In genomic region chrX:22629105-22629725, GRCh38 we compare ENCODE assay signal across 15 cellular contexts.
DNase-seq lines count a peak whose midpoint lies in the region; ATAC-seq and TF ChIP-seq lines count a peak whose summit lies in the region.
"Had no signal": no experiment of that assay in that cellular context is flagged by ENCODE, and none has a peak within 500 bp of the region (broad histone marks: within the 10 kb centered on the region; RNA-seq: fewer than 3 reads in every experiment).

No MANE protein-coding gene starts in this region.

- H3K9me3 ChIP-seq in BE2C = no peaks in the 10 kb centered on the region
- no peaks in the 10 kb centered on the region for H3K9me3 ChIP-seq in MG63
- H3K9me3 ChIP-seq in muscle layer of duodenum (ENCODE audit: control insufficient read depth in 1 of 2, low read length in 2 of 2) = no peaks in the 10 kb centered on the region

- H3K27ac Mint-ChIP-seq in stimulated activated memory B cell treated with anti-CD40 and anti-IgM and Interleukin-4, amounts not matched to agents 10 μg/mL and 1 μg/mL and 100 μg/mL, for 72 hours = no peak overlapping the region
- H3K27ac Mint-ChIP-seq: stimulated activated naive CD8-positive, alpha-beta T cell treated with anti-CD3 and anti-CD28 coated beads, Interleukin-15, Interleukin-2, amounts not matched to agents 100 ng/mL and 50 ng/mL, for 24 hours had no signal

- intact Hi-C loops in posterior cingulate gyrus (cut with DNase I) = no loop called here

- no peaks in the 10 kb centered on the region for H3K36me3 Mint-ChIP-seq in stimulated activated memory B cell treated with anti-CD40 and anti-IgM and Interleukin-4, amounts not matched to agents 10 μg/mL and 1 μg/mL and 100 μg/mL, for 72 hours

- TF ChIP-seq CTCF in BE2C (IDR thresholded peaks at IDR 0.05; ENCODE audit: low read depth, low read length) = no peak

- no peak for ATAC-seq in stimulated activated memory B cell treated with anti-CD40 and anti-IgM and Interleukin-4, amounts not matched to agents 10 μg/mL and 1 μg/mL and 100 μg/mL, for 72 hours
- ATAC-seq: Panc1 had no signal

- H3K27me3 Mint-ChIP-seq in stimulated activated memory B cell treated with anti-CD40 and anti-IgM and Interleukin-4, amounts not matched to agents 10 μg/mL and 1 μg/mL and 100 μg/mL, for 72 hours = no peaks in the 10 kb centered on the region
- H3K27me3 Mint-ChIP-seq: stimulated activated naive CD8-positive, alpha-beta T cell treated with anti-CD3 and anti-CD28 coated beads, Interleukin-15, Interleukin-2, amounts not matched to agents 100 ng/mL and 50 ng/mL, for 24 hours had no signal

- no peak overlapping the region for H3K4me3 Mint-ChIP-seq in stimulated activated memory B cell treated with anti-CD40 and anti-IgM and Interleukin-4, amounts not matched to agents 10 μg/mL and 1 μg/mL and 100 μg/mL, for 72 hours
- H3K4me3 Mint-ChIP-seq: stimulated activated naive CD8-positive, alpha-beta T cell treated with anti-CD3 and anti-CD28 coated beads, Interleukin-15, Interleukin-2, amounts not matched to agents 100 ng/mL and 50 ng/mL, for 24 hours had no signal

- no peaks in the 10 kb centered on the region for H3K9me3 Mint-ChIP-seq in stimulated activated memory B cell treated with anti-CD40 and anti-IgM and Interleukin-4, amounts not matched to agents 10 μg/mL and 1 μg/mL and 100 μg/mL, for 72 hours
- H3K9me3 Mint-ChIP-seq: stimulated activated naive CD8-positive, alpha-beta T cell treated with anti-CD3 and anti-CD28 coated beads, Interleukin-15, Interleukin-2, amounts not matched to agents 100 ng/mL and 50 ng/mL, for 24 hours had no signal

- H3K4me1 ChIP-seq in BE2C (peaks cover 3% of the 10 kb centered on the region), muscle layer of duodenum (ENCODE audit: control insufficient read depth in 1 of 2, insufficient read depth in 2 of 2, low read length in 2 of 2) (no peaks in the 10 kb centered on the region)

- 0 out of 2 replicates have a peak, but pooled peaks cover 3% of the 10 kb centered on the region for H3K27me3 ChIP-seq in BE2C
- H3K27me3 ChIP-seq in MG63 = no peaks in the 10 kb centered on the region
- no peaks in the 10 kb centered on the region for H3K27me3 ChIP-seq in muscle layer of duodenum (ENCODE audit: low read depth, low read length)

- H3K4me3 ChIP-seq in BE2C (ENCODE audit: low read depth, low read length) (no peak overlapping the region), MG63 (no peak overlapping the region), muscle layer of duodenum (ENCODE audit: low read depth in 1 of 2, low read length in 2 of 2) (no peak overlapping the region)

- H3K36me3 ChIP-seq in BE2C (no peaks in the 10 kb centered on the region), MG63 (no peaks in the 10 kb centered on the region), muscle layer of duodenum (ENCODE audit: control insufficient read depth in 1 of 2, insufficient read depth in 2 of 2, low read length in 2 of 2) (no peaks in the 10 kb centered on the region)

- H3K4me1 Mint-ChIP-seq in stimulated activated memory B cell treated with anti-CD40 and anti-IgM and Interleukin-4, amounts not matched to agents 10 μg/mL and 1 μg/mL and 100 μg/mL, for 72 hours = no peaks in the 10 kb centered on the region

- H3K27ac ChIP-seq in muscle layer of duodenum (ENCODE audit: low read length) = peak overlapping the region; percentile 56
- H3K27ac ChIP-seq: C4-2B had no signal

- peak; percentile 6 for DNase-seq in BE2C
- peak; percentile 17 for DNase-seq in MG63
- DNase-seq in dedifferentiated amniotic fluid mesenchymal stem cell (ENCODE audit: extremely low spot score) = peak; percentile 49
- no peak for DNase-seq in hippocampal formation (lab: John Stamatoyannopoulos, UW)
- DNase-seq in superior temporal gyrus (ENCODE audit: extremely low spot score) = no peak
- no peak for DNase-seq in posterior cingulate gyrus
- DNase-seq: activated CD4-positive, alpha-beta T cell treated with anti-CD3 and anti-CD28 coated beads, Interleukin-2, amount 50 U/mL, for 48 hours; activated gamma-delta T cell treated with Interleukin-2 at 50 U/mL for 16 hours; NCI-H345; stimulated activated CD4-positive, alpha-beta T cell treated with anti-CD3 and anti-CD28 coated beads, Interleukin-2, amount 100 ng/mL, for 48 hours had no signal

Comparison
In these comparisons a context has a peak if more than half of its experiments do, and no peak if none do; other contexts are left out.
1. DNase-seq: peak in BE2C (single experiment), MG63 (single experiment) and dedifferentiated amniotic fluid mesenchymal stem cell (single experiment); none in hippocampal formation (0 of 2), superior temporal gyrus (single experiment) and posterior cingulate gyrus (0 of 10).